In the genomic region with DNA sequence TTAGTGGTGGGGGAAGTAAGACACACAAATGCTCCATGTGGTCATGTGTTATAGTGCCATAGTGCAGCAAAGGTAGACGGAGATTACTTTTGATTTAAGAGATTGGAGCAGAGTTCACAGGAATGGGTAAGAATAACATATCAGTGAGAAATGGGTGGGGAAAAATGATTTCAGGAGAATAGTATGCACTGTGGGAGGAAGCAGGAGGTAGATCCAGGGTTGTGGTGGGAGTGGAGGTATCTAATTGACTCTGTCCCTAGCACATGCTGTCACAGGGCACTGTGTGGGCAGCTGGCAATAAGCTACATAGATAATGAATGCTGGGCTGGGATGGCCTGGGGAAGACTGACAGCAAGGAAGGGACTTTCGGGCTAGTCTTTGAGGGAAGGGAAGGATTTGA, we compare ENCODE assay signal across 10 cellular contexts.
DNase-seq lines count a peak whose midpoint lies in the region; ATAC-seq and TF ChIP-seq lines count a peak whose summit lies in the region.
"Had no signal": no experiment of that assay in that cellular context is flagged by ENCODE, and none has a peak within 500 bp of the region (broad histone marks: within the 10 kb centered on the region; RNA-seq: fewer than 3 reads in every experiment).

No MANE protein-coding gene starts in this region.

- in situ Hi-C loops in Caki2 (cut with HindIII; ENCODE audit: low pct_unique_long_range_greater_than_20kb, low sequenced_read_pairs) (no loop called here), brain microvascular endothelial cell (cut with HindIII; ENCODE audit: low pct_ligation_motif_present, low sequenced_read_pairs) (no loop called here)

- intact Hi-C loops in mucosa of descending colon (cut with DNase I, micrococcal nuclease) = no loop called here
- intact Hi-C loops in lower leg skin (cut with DNase I; ENCODE audit: low total_unique reads) = no loop called here

- H3K36me3 ChIP-seq in brain microvascular endothelial cell (replicated peaks) (no peaks in the 10 kb centered on the region), mucosa of descending colon (ENCODE audit: low read depth) (no peaks in the 10 kb centered on the region)

- 58 to 60% methylated on average over 2 of the region's 2 CpGs for WGBS in lower leg skin, 2 donors

- ATAC-seq in HG02678 (IDR thresholded peaks at IDR 0.05; ENCODE audit: unreplicated experiment) (peak; percentile 38), mucosa of descending colon (peak; percentile 60), GM18861 (IDR thresholded peaks at IDR 0.05; ENCODE audit: unreplicated experiment) (no peak)

- no peak for TF ChIP-seq CTCF in brain microvascular endothelial cell (IDR thresholded peaks at IDR 0.05; ENCODE audit: low read depth, low read length, missing control alignments)
- TF ChIP-seq CTCF in mucosa of descending colon (IDR thresholded peaks at IDR 0.05) = no peak
- TF ChIP-seq CTCF in lower leg skin (IDR thresholded peaks at IDR 0.05) = no peak

- TF ChIP-seq POLR2A in lower leg skin (IDR thresholded peaks at IDR 0.05) = no peak

- peak; percentile 87 for DNase-seq in Caki2 (ENCODE audit: low read depth)
- DNase-seq in brain microvascular endothelial cell = peak; percentile 72
- DNase-seq in mucosa of descending colon = no peak
- DNase-seq in UCSD-AML1 (lab: John Stamatoyannopoulos, UW; ENCODE audit: unreplicated experiment) = no peak
- DNase-seq in NCI-H345 treated with DMSO at 0.1 percent for 48 hours (lab: John Stamatoyannopoulos, UW; ENCODE audit: unreplicated experiment) = no peak
- DNase-seq in lower leg skin (ENCODE audit: low spot score in 2 of 2) = no peak
- DNase-seq: effector memory CD8-positive, alpha-beta T cell; stimulated activated CD4-positive, alpha-beta T cell treated with anti-CD3 and anti-CD28 coated beads, Interleukin-2, amount 100 ng/mL, for 24 hours had no signal

- no peaks in the 10 kb centered on the region for H3K27me3 ChIP-seq in brain microvascular endothelial cell (replicated peaks)

- H3K4me1 ChIP-seq in mucosa of descending colon (ENCODE audit: low read depth) = peaks cover 11% of the 10 kb centered on the region

- H3K27ac ChIP-seq in brain microvascular endothelial cell = peak overlapping the region; percentile 81

- H3K9me3 ChIP-seq in mucosa of descending colon = no peaks in the 10 kb centered on the region

- no peak overlapping the region for H3K4me3 ChIP-seq in brain microvascular endothelial cell (ENCODE audit: low read depth, low read length)
- no peak overlapping the region for H3K4me3 ChIP-seq in mucosa of descending colon
- H3K4me3 ChIP-seq in lower leg skin (ENCODE audit: low read depth, poor library complexity, severe bottlenecking) = no peak overlapping the region

Comparison
In these comparisons a context has a peak if more than half of its experiments do, and no peak if none do; other contexts are left out.
1. DNase-seq: peak in Caki2 (single experiment) and brain microvascular endothelial cell (single experiment); none in mucosa of descending colon (0 of 3), UCSD-AML1 (single experiment), NCI-H345 treated with DMSO at 0.1 percent for 48 hours (single experiment) and lower leg skin (0 of 2).